1 cellular context compared by ENCODE assay signal in genomic region chr16:30844671-30845449, GRCh38.
TF ChIP-seq lines count a peak whose summit lies in the region.

No MANE protein-coding gene starts in this region.

TF ChIP-seq in K562, 482 proteins besides CTCF, POLR2A, EP300 and RAD21 (continued from another document and continues in another):
- no peak for TF ChIP-seq E4F1 (CRISPR knock-in tag; IDR thresholded peaks at IDR 0.05; ENCODE audit: borderline replicate concordance)
- TF ChIP-seq ZNF239 (CRISPR knock-in tag; IDR thresholded peaks at IDR 0.05) = no peak
- TF ChIP-seq SPI1 (IDR thresholded peaks at IDR 0.05; ENCODE audit: borderline replicate concordance, low read depth, low read length) = 0 out of 2 replicates have a peak, but pooled peaks have one; percentile 30
- TF ChIP-seq ATF7 (IDR thresholded peaks at IDR 0.05) = peak; percentile 58
- 0 out of 2 replicates have a peak, but pooled peaks have one; percentile 26 for TF ChIP-seq MYC (IDR thresholded peaks at IDR 0.05; ENCODE audit: low read depth, low read length)
- no peak for TF ChIP-seq MYC (CRISPR knock-in tag; IDR thresholded peaks at IDR 0.05; ENCODE audit: borderline replicate concordance, low read depth)
- TF ChIP-seq CREB3L1 (IDR thresholded peaks at IDR 0.05; ENCODE audit: borderline replicate concordance, low read depth) = 0 out of 2 replicates have a peak, but pooled peaks have one; percentile 17
- TF ChIP-seq ARNT (IDR thresholded peaks at IDR 0.05) = no peak
- TF ChIP-seq HDAC2 (IDR thresholded peaks at IDR 0.05) = 0 out of 2 replicates have a peak, but pooled peaks have one; percentile 40
- TF ChIP-seq, protein P1, sequence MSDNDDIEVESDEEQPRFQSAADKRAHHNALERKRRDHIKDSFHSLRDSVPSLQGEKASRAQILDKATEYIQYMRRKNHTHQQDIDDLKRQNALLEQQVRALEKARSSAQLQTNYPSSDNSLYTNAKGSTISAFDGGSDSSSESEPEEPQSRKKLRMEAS (CRISPR knock-in tag; IDR thresholded peaks at IDR 0.05) = peak; percentile 46; the same call in 1 of the 2 replicates
- TF ChIP-seq GATAD2B (IDR thresholded peaks at IDR 0.05; ENCODE audit: borderline replicate concordance) = peak; percentile 71
- TF ChIP-seq GTF2A2 (tag; IDR thresholded peaks at IDR 0.05) = no peak
- TF ChIP-seq HMGN3 (IDR thresholded peaks at IDR 0.05; ENCODE audit: borderline replicate concordance, extremely low read depth, insufficient read length, low read depth, low read length) = no peak
- TF ChIP-seq HEY1 (CRISPR knock-in tag; IDR thresholded peaks at IDR 0.05; ENCODE audit: borderline replicate concordance) = 0 out of 2 replicates have a peak, but pooled peaks have one; percentile 3
- TF ChIP-seq, protein P2, sequence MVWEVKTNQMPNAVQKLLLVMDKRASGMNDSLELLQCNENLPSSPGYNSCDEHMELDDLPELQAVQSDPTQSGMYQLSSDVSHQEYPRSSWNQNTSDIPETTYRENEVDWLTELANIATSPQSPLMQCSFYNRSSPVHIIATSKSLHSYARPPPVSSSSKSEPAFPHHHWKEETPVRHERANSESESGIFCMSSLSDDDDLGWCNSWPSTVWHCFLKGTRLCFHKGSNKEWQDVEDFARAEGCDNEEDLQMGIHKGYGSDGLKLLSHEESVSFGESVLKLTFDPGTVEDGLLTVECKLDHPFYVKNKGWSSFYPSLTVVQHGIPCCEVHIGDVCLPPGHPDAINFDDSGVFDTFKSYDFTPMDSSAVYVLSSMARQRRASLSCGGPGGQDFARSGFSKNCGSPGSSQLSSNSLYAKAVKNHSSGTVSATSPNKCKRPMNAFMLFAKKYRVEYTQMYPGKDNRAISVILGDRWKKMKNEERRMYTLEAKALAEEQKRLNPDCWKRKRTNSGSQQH (CRISPR knock-in tag; IDR thresholded peaks at IDR 0.05) = no peak
- TF ChIP-seq L3MBTL2 (IDR thresholded peaks at IDR 0.05) = peak; percentile 38
- TF ChIP-seq DNMT1 (IDR thresholded peaks at IDR 0.05) = no peak
- TF ChIP-seq FOXM1 (IDR thresholded peaks at IDR 0.05; ENCODE audit: low read depth) = peak; percentile 13; the same call in 1 of the 2 replicates
- TF ChIP-seq FOXM1 (CRISPR knock-in tag; IDR thresholded peaks at IDR 0.05; ENCODE audit: low read depth) = no peak
- TF ChIP-seq, protein P3, sequence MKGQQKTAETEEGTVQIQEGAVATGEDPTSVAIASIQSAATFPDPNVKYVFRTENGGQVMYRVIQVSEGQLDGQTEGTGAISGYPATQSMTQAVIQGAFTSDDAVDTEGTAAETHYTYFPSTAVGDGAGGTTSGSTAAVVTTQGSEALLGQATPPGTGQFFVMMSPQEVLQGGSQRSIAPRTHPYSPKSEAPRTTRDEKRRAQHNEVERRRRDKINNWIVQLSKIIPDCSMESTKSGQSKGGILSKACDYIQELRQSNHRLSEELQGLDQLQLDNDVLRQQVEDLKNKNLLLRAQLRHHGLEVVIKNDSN (CRISPR knock-in tag; IDR thresholded peaks at IDR 0.05) = 0 out of 2 replicates have a peak, but pooled peaks have one; percentile 38
- TF ChIP-seq RB1 (IDR thresholded peaks at IDR 0.05; ENCODE audit: low read depth) = peak; percentile 41; the same call in 1 of the 2 replicates
- TF ChIP-seq LCOR (CRISPR knock-in tag; IDR thresholded peaks at IDR 0.05) = peak; percentile 77
- peak; percentile 65; the same call in 1 of the 2 replicates for TF ChIP-seq SP1 (CRISPR knock-in tag; IDR thresholded peaks at IDR 0.05)
- TF ChIP-seq CBFA2T3 (IDR thresholded peaks at IDR 0.05) = peak; percentile 41
- TF ChIP-seq ELF1 (tag; IDR thresholded peaks at IDR 0.05) = peak; percentile 91
- TF ChIP-seq ARID2 (IDR thresholded peaks at IDR 0.05) = peak; percentile 60; the same call in 1 of the 2 replicates
- TF ChIP-seq ZNF121 (CRISPR knock-in tag; conservative IDR thresholded peaks at IDR 0.05) = no peak
- TF ChIP-seq SNRNP70 (optimal IDR thresholded peaks at IDR 0.05; ENCODE audit: low read depth, low read length) = no peak
- 0 out of 2 replicates have a peak, but pooled peaks have one; percentile 12 for TF ChIP-seq LEF1 (IDR thresholded peaks at IDR 0.05)
- TF ChIP-seq RBM15 (IDR thresholded peaks at IDR 0.05; ENCODE audit: insufficient read depth, low read length) = no peak
- TF ChIP-seq ZNF766 (CRISPR knock-in tag; conservative IDR thresholded peaks at IDR 0.05) = peak; percentile 73
- TF ChIP-seq ESRRA (IDR thresholded peaks at IDR 0.05; ENCODE audit: borderline replicate concordance, low read depth) = peak; percentile 80; the same call in 1 of the 2 replicates
- TF ChIP-seq C11orf30 (IDR thresholded peaks at IDR 0.05; ENCODE audit: low read depth) = 0 out of 2 replicates have a peak, but pooled peaks have one; percentile 31
- TF ChIP-seq, protein P4, sequence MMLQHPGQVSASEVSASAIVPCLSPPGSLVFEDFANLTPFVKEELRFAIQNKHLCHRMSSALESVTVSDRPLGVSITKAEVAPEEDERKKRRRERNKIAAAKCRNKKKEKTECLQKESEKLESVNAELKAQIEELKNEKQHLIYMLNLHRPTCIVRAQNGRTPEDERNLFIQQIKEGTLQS (IDR thresholded peaks at IDR 0.05) = peak; percentile 64; the same call in 1 of the 2 replicates
- TF ChIP-seq, protein P4 (CRISPR knock-in tag; conservative IDR thresholded peaks at IDR 0.05) = no peak
- TF ChIP-seq ZZZ3 (IDR thresholded peaks at IDR 0.05) = no peak
- TF ChIP-seq SMARCA4 (IDR thresholded peaks at IDR 0.05) = peak; percentile 32; the same call in 1 of the 2 replicates
- TF ChIP-seq, protein P5, sequence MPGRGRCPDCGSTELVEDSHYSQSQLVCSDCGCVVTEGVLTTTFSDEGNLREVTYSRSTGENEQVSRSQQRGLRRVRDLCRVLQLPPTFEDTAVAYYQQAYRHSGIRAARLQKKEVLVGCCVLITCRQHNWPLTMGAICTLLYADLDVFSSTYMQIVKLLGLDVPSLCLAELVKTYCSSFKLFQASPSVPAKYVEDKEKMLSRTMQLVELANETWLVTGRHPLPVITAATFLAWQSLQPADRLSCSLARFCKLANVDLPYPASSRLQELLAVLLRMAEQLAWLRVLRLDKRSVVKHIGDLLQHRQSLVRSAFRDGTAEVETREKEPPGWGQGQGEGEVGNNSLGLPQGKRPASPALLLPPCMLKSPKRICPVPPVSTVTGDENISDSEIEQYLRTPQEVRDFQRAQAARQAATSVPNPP (IDR thresholded peaks at IDR 0.05; ENCODE audit: borderline replicate concordance, insufficient read depth, insufficient read length) = no peak
- TF ChIP-seq ZNF354B (CRISPR knock-in tag; IDR thresholded peaks at IDR 0.05) = no peak
- TF ChIP-seq KDM1A (IDR thresholded peaks at IDR 0.05) = peak in 1 of 2 experiments; percentile 56; a peak in 1 of 4 replicates
- no peak for TF ChIP-seq SIN3B (IDR thresholded peaks at IDR 0.05; ENCODE audit: low read depth)
- TF ChIP-seq RBBP5 (IDR thresholded peaks at IDR 0.05; ENCODE audit: borderline replicate concordance, insufficient read depth, low read length, poor library complexity, severe bottlenecking) = no peak
- TF ChIP-seq ZNF589 (CRISPR knock-in tag; IDR thresholded peaks at IDR 0.05; ENCODE audit: low read depth) = peak; percentile 46; the same call in 1 of the 2 replicates
- no peak for TF ChIP-seq THAP12 (CRISPR knock-in tag; IDR thresholded peaks at IDR 0.05)
- TF ChIP-seq MAFG (tag; conservative IDR thresholded peaks at IDR 0.05) = peak; percentile 30; the same call in 1 of the 2 replicates
- TF ChIP-seq NEUROD1 (IDR thresholded peaks at IDR 0.05; ENCODE audit: borderline replicate concordance, low read depth, low read length, partially characterized antibody) = peak; percentile 13
- 0 out of 2 replicates have a peak, but pooled peaks have one; percentile 15 for TF ChIP-seq POLR2AphosphoS5 (IDR thresholded peaks at IDR 0.05; ENCODE audit: control insufficient read depth, insufficient read depth, low read depth, low read length)
- TF ChIP-seq KLF16 (IDR thresholded peaks at IDR 0.05) = peak; percentile 41; the same call in 1 of the 2 replicates
- no peak for TF ChIP-seq CGGBP1 (CRISPR knock-in tag; IDR thresholded peaks at IDR 0.05)
- TF ChIP-seq DPF2 (IDR thresholded peaks at IDR 0.05) = peak; percentile 61; the same call in 1 of the 2 replicates
- peak in 1 of 2 experiments; percentile 62; a peak in 2 of 4 replicates for TF ChIP-seq TRIM24 (IDR thresholded peaks at IDR 0.05)
- peak; percentile 10; the same call in 1 of the 2 replicates for TF ChIP-seq PHF8 (IDR thresholded peaks at IDR 0.05; ENCODE audit: borderline replicate concordance, low read length)
- TF ChIP-seq ZNF24 (IDR thresholded peaks at IDR 0.05) = 0 out of 2 replicates have a peak, but pooled peaks have one; percentile 54
- TF ChIP-seq HDAC3 (IDR thresholded peaks at IDR 0.05; ENCODE audit: borderline replicate concordance, partially characterized antibody) = peak; percentile 34
- TF ChIP-seq ELF4 (CRISPR knock-in tag; IDR thresholded peaks at IDR 0.05) = 0 out of 2 replicates have a peak, but pooled peaks have one; percentile 40
- TF ChIP-seq SUPT5H (IDR thresholded peaks at IDR 0.05) = no peak
- no peak for TF ChIP-seq ZNF79 (CRISPR knock-in tag; IDR thresholded peaks at IDR 0.05; ENCODE audit: low read depth)
- TF ChIP-seq ZNF592 (IDR thresholded peaks at IDR 0.05) = 0 out of 2 replicates have a peak, but pooled peaks have one; percentile 53
